Comparison of ENCODE assay signal across 8 cellular contexts in the genomic region with DNA sequence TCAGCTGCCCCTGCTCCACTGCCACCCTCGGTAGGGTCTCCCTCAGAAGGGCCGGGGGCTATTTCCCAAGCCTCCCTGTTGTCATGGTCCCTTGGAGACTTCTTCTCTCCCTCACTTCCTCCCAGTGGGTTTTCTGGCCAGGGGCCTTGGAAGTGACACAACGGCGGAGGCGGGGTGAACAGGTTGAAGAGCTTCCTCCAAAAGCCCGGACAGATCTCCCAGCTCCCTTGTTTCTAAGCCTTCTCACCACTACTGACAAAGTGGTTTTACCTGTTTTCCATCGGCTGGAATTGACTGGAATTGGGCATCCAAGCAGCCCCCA. TPM values are rescaled to one million over a fixed set of nuclear protein-coding genes. Genes with fewer than 3 reads are reported as not detected.
DNase-seq lines count a peak whose midpoint lies in the region; ATAC-seq and TF ChIP-seq lines count a peak whose summit lies in the region.

No MANE protein-coding gene starts in this region.

- no peaks in the 10 kb centered on the region for H3K27me3 Mint-ChIP-seq in activated CD4-positive, alpha-beta T cell treated with anti-CD3 and anti-CD28 coated beads for 36 hours
- H3K27me3 Mint-ChIP-seq in activated T-helper 2 cell treated with anti-CD3 and anti-CD28 coated beads, Interferon-gamma antibody, Interleukin-2, Interleukin-4, amounts not matched to agents 10 μg/mL and 5 μg/mL and 100 μg/mL, durations not matched to agents 14 hours and 24 hours and 36 hours (ENCODE audit: low read depth), result no peaks in the 10 kb centered on the region

- no peak for TF ChIP-seq CTCF in thyroid gland (IDR thresholded peaks at IDR 0.05)

- WGBS in thyroid gland, 2 donors, result 11 to 20% methylated on average over 7 of the region's 7 CpGs

- H3K9me3 Mint-ChIP-seq in activated CD4-positive, alpha-beta T cell treated with anti-CD3 and anti-CD28 coated beads for 36 hours (ENCODE audit: low read depth), result no peaks in the 10 kb centered on the region
- no peaks in the 10 kb centered on the region for H3K9me3 Mint-ChIP-seq in activated T-helper 2 cell treated with anti-CD3 and anti-CD28 coated beads, Interferon-gamma antibody, Interleukin-2, Interleukin-4, amounts not matched to agents 10 μg/mL and 5 μg/mL and 100 μg/mL, durations not matched to agents 14 hours and 24 hours and 36 hours

- intact Hi-C loops in activated CD4-positive, alpha-beta T cell treated with anti-CD3 and anti-CD28 coated beads for 36 hours (cut with DNase I, micrococcal nuclease), result no loop called here
- intact Hi-C loops in activated T-helper 2 cell treated with anti-CD3 and anti-CD28 coated beads, Interferon-gamma antibody, Interleukin-2, Interleukin-4, amounts not matched to agents 10 μg/mL and 5 μg/mL and 100 μg/mL, durations not matched to agents 14 hours and 24 hours and 36 hours (cut with micrococcal nuclease), result no loop called here
- intact Hi-C loops in thyroid gland (cut with DNase I), result no loop called here

- peaks cover 72% of the 10 kb centered on the region for H3K36me3 Mint-ChIP-seq in activated CD4-positive, alpha-beta T cell treated with anti-CD3 and anti-CD28 coated beads for 36 hours (ENCODE audit: low read depth)
- H3K36me3 Mint-ChIP-seq in activated T-helper 2 cell treated with anti-CD3 and anti-CD28 coated beads, Interferon-gamma antibody, Interleukin-2, Interleukin-4, amounts not matched to agents 10 μg/mL and 5 μg/mL and 100 μg/mL, durations not matched to agents 14 hours and 24 hours and 36 hours (ENCODE audit: low read depth), result peaks cover 78% of the 10 kb centered on the region

- CTCF ChIA-PET in activated CD4-positive, alpha-beta T cell treated with anti-CD3 and anti-CD28 coated beads for 36 hours (lab: Charles Lee), result interaction anchor here (1.4 to 1.7 kb wide), 2 partner anchors 8 to 44 kb away, joined by 4 to 5 read pairs; no protein-coding TSS in a partner anchor

- no peaks in the 10 kb centered on the region for H3K9me3 ChIP-seq in thyroid gland

- DNase-seq in activated CD4-positive, alpha-beta T cell treated with anti-CD3 and anti-CD28 coated beads for 36 hours, result no peak
- no peak for DNase-seq in activated CD4-positive, alpha-beta T cell treated with anti-CD3 and anti-CD28 coated beads for 1 hour
- no peak for DNase-seq in activated T-helper 2 cell treated with anti-CD3 and anti-CD28 coated beads, Interferon-gamma antibody, Interleukin-2, Interleukin-4, amounts not matched to agents 10 μg/mL and 5 μg/mL and 100 μg/mL, durations not matched to agents 14 hours and 24 hours and 36 hours (ENCODE audit: low spot score)
- peak; percentile 70 for DNase-seq in left kidney (ENCODE audit: low read depth, low spot score)
- peak; percentile 93 to 94 for DNase-seq in thyroid gland

- peaks cover 80 to 98% of the 10 kb centered on the region in 2 donors for H3K4me1 ChIP-seq in thyroid gland

- peaks cover 95% of the 10 kb centered on the region for H3K4me1 Mint-ChIP-seq in activated CD4-positive, alpha-beta T cell treated with anti-CD3 and anti-CD28 coated beads for 36 hours
- peaks cover 88% of the 10 kb centered on the region for H3K4me1 Mint-ChIP-seq in activated T-helper 2 cell treated with anti-CD3 and anti-CD28 coated beads, Interferon-gamma antibody, Interleukin-2, Interleukin-4, amounts not matched to agents 10 μg/mL and 5 μg/mL and 100 μg/mL, durations not matched to agents 14 hours and 24 hours and 36 hours (ENCODE audit: low read depth)

- POLR2A ChIA-PET in activated CD4-positive, alpha-beta T cell treated with anti-CD3 and anti-CD28 coated beads for 36 hours (lab: Charles Lee), result interaction anchor here (0.6 to 0.7 kb wide), 2 partner anchors 8 to 13 kb away, joined by 3 read pairs; no protein-coding TSS in a partner anchor

- H3K36me3 ChIP-seq in thyroid gland, result no peaks in the 10 kb centered on the region

- H3K27me3 ChIP-seq in thyroid gland, result no peaks in the 10 kb centered on the region

- H3K4me3 ChIP-seq in thyroid gland (replicated peaks in 1 of 3), result no peak overlapping the region

- peak in 1 of 2 donors; percentile 54 for TF ChIP-seq POLR2A in thyroid gland (IDR thresholded peaks at IDR 0.05)

- ATAC-seq in activated CD4-positive, alpha-beta T cell treated with anti-CD3 and anti-CD28 coated beads for 36 hours, result no peak
- ATAC-seq in HG03139 (IDR thresholded peaks at IDR 0.05; ENCODE audit: unreplicated experiment), result no peak
- ATAC-seq in HG03469 (IDR thresholded peaks at IDR 0.05; ENCODE audit: unreplicated experiment), result no peak
- ATAC-seq in GM21528 (IDR thresholded peaks at IDR 0.05; ENCODE audit: low FRiP score, unreplicated experiment), result no peak

- peak overlapping the region; percentile 98 for H3K27ac Mint-ChIP-seq in activated CD4-positive, alpha-beta T cell treated with anti-CD3 and anti-CD28 coated beads for 36 hours
- H3K27ac Mint-ChIP-seq in activated T-helper 2 cell treated with anti-CD3 and anti-CD28 coated beads, Interferon-gamma antibody, Interleukin-2, Interleukin-4, amounts not matched to agents 10 μg/mL and 5 μg/mL and 100 μg/mL, durations not matched to agents 14 hours and 24 hours and 36 hours, result peak overlapping the region; percentile 94

- H3K27ac ChIP-seq in thyroid gland, result peak overlapping the region; percentile 88 to 99 (median 93)

- H3K4me3 Mint-ChIP-seq in activated CD4-positive, alpha-beta T cell treated with anti-CD3 and anti-CD28 coated beads for 36 hours, result peak overlapping the region; percentile 12
- peak overlapping the region; percentile 42 for H3K4me3 Mint-ChIP-seq in activated T-helper 2 cell treated with anti-CD3 and anti-CD28 coated beads, Interferon-gamma antibody, Interleukin-2, Interleukin-4, amounts not matched to agents 10 μg/mL and 5 μg/mL and 100 μg/mL, durations not matched to agents 14 hours and 24 hours and 36 hours (ENCODE audit: low read depth)

RNA-seq across cellular contexts. Expression of a gene that starts 14.5 kb away (rescaled TPM):
- total RNA-seq in activated CD4-positive, alpha-beta T cell treated with anti-CD3 and anti-CD28 coated beads for 36 hours, result 100 to 1,000 TPM; 720 to 773 TPM
- total RNA-seq in activated T-helper 2 cell treated with anti-CD3 and anti-CD28 coated beads, Interferon-gamma antibody, Interleukin-2, Interleukin-4, amounts not matched to agents 10 μg/mL and 5 μg/mL and 100 μg/mL, durations not matched to agents 14 hours and 24 hours and 36 hours, result 619 and 645 TPM in 2 replicates
- total RNA-seq in thyroid gland, result 100 to 1,000 TPM; 228 to 375 (median 275) TPM

Comparison
In these comparisons a context has a peak if more than half of its experiments do, and no peak if none do; other contexts are left out.
1. DNase-seq: peak in left kidney (single experiment) and thyroid gland (2 of 2); none in activated CD4-positive, alpha-beta T cell treated with anti-CD3 and anti-CD28 coated beads for 36 hours (single experiment), activated CD4-positive, alpha-beta T cell treated with anti-CD3 and anti-CD28 coated beads for 1 hour (single experiment) and activated T-helper 2 cell treated with anti-CD3 and anti-CD28 coated beads, Interferon-gamma antibody, Interleukin-2, Interleukin-4, amounts not matched to agents 10 μg/mL and 5 μg/mL and 100 μg/mL, durations not matched to agents 14 hours and 24 hours and 36 hours (single experiment).